ENCODE assay signal across 9 cellular contexts in the genomic region with DNA sequence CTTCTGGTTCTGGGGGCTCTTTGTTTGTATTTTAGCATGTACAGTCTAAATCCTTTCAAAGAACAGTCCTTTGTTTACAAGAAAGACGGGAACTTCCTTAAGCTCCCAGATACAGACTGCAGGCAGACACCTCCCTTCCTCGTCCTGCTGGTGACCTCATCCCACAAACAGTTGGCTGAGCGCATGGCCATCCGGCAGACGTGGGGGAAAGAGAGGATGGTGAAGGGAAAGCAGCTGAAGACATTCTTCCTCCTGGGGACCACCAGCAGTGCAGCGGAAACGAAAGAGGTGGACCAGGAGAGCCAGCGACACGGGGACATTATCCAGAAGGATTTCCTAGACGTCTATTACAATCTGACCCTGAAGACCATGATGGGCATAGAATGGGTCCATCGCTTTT. TPM values are rescaled to one million over a fixed set of nuclear protein-coding genes. Genes with fewer than 3 reads are reported as not detected.
DNase-seq lines count a peak whose midpoint lies in the region; ATAC-seq and TF ChIP-seq lines count a peak whose summit lies in the region.
"Had no signal": no experiment of that assay in that cellular context is flagged by ENCODE, and none has a peak within 500 bp of the region (broad histone marks: within the 10 kb centered on the region; RNA-seq: fewer than 3 reads in every experiment).

No MANE protein-coding gene starts in this region.

- peaks cover 0 to 8% (median 0%) of the 10 kb centered on the region in 3 donors for H3K4me1 ChIP-seq in skeletal muscle tissue (ENCODE audit: control insufficient read depth in 3 of 3, insufficient read depth in 3 of 3, low read length in 3 of 3)

- peak overlapping the region; percentile 47 for H3K4me3 ChIP-seq in WI38 (ENCODE audit: low read depth, low read length)
- peak overlapping the region in 2 of 3 donors; percentile 10 to 31 for H3K4me3 ChIP-seq in skeletal muscle tissue (ENCODE audit: low read length in 3 of 3)

- ATAC-seq in left cardiac atrium: peak; percentile 79 to 96

- no peaks in the 10 kb centered on the region for H3K36me3 ChIP-seq in skeletal muscle tissue (ENCODE audit: control insufficient read depth in 3 of 3, insufficient read depth in 3 of 3, low read length in 3 of 3)

- H3K9ac ChIP-seq in skeletal muscle tissue (ENCODE audit: low read depth in 1 of 3, low read length in 3 of 3): no peak overlapping the region

- peak; percentile 96 for DNase-seq in H4 (ENCODE audit: low spot score)
- peak; percentile 59 for DNase-seq in left cardiac atrium
- no peak for DNase-seq in NCI-H510A (lab: John Stamatoyannopoulos, UW)
- no peak for DNase-seq in activated CD4-positive, CD25-positive, alpha-beta regulatory T cell treated with anti-CD3 and anti-CD28 coated beads, Interleukin-2, amount 50 U/mL, for 72 hours
- DNase-seq in activated naive CD4-positive, alpha-beta T cell treated with anti-CD3 and anti-CD28 coated beads, Interleukin-2, amount 50 U/mL, for 16 hours: no peak
- DNase-seq in stimulated activated CD4-positive, alpha-beta T cell treated with anti-CD3 and anti-CD28 coated beads, Interleukin-4, amount 100 ng/mL, for 4 hours: no peak
- DNase-seq: T-helper 9 cell had no signal

- H3K27ac ChIP-seq in skeletal muscle tissue (ENCODE audit: low read depth, low read length): no peak overlapping the region

- intact Hi-C loops in left cardiac atrium (cut with DNase I): no loop called here

- no peak for TF ChIP-seq CTCF in WI38 (IDR thresholded peaks at IDR 0.05; ENCODE audit: low read depth, low read length)

- H3K9me3 ChIP-seq in skeletal muscle tissue (ENCODE audit: control insufficient read depth in 3 of 3, low read length in 3 of 3): no peaks in the 10 kb centered on the region

- no peaks in the 10 kb centered on the region for H3K27me3 ChIP-seq in skeletal muscle tissue (ENCODE audit: control insufficient read depth in 3 of 3, insufficient read depth in 3 of 3, low read length in 3 of 3)

RNA-seq across cellular contexts. Expression of a gene that starts 47.9 kb away (rescaled TPM):
- 0.33 TPM in 2 replicates for total RNA-seq in H4 (2014; rRNA removed; shearing (Covaris generic))
- total RNA-seq in left cardiac atrium: under 1 TPM; 0.05 to 0.06 TPM
- total RNA-seq in skeletal muscle tissue: under 0.01 TPM

Comparison
In these comparisons a context has a peak if more than half of its experiments do, and no peak if none do; other contexts are left out.
1. DNase-seq: peak in H4 (single experiment) and left cardiac atrium (single experiment); none in NCI-H510A (single experiment), activated CD4-positive, CD25-positive, alpha-beta regulatory T cell treated with anti-CD3 and anti-CD28 coated beads, Interleukin-2, amount 50 U/mL, for 72 hours (single experiment), activated naive CD4-positive, alpha-beta T cell treated with anti-CD3 and anti-CD28 coated beads, Interleukin-2, amount 50 U/mL, for 16 hours (single experiment) and stimulated activated CD4-positive, alpha-beta T cell treated with anti-CD3 and anti-CD28 coated beads, Interleukin-4, amount 100 ng/mL, for 4 hours (0 of 2).